ENCODE assay signal across 20 cellular contexts in genomic region chr17:37790153-37790552, GRCh38. TPM values are rescaled to one million over a fixed set of nuclear protein-coding genes. Genes with fewer than 3 reads are reported as not detected.
DNase-seq lines count a peak whose midpoint lies in the region; ATAC-seq, FAIRE-seq and TF ChIP-seq lines count a peak whose summit lies in the region.
"Had no signal": no experiment of that assay in that cellular context is flagged by ENCODE, and none has a peak within 500 bp of the region (broad histone marks: within the 10 kb centered on the region; RNA-seq: fewer than 3 reads in every experiment).

No MANE protein-coding gene starts in this region.

- TF ChIP-seq CTCF in kidney epithelial cell (IDR thresholded peaks at IDR 0.05; ENCODE audit: insufficient read depth, low read length, poor library complexity, severe bottlenecking) (no peak), osteocyte (IDR thresholded peaks at IDR 0.05) (no peak)

- no peaks in the 10 kb centered on the region for H3K27me3 ChIP-seq in kidney epithelial cell (ENCODE audit: control insufficient read depth, insufficient read depth, low read length)
- H3K27me3 ChIP-seq: SJCRH30 had no signal

- no peaks in the 10 kb centered on the region for H3K9me3 Mint-ChIP-seq in osteocyte (ENCODE audit: unreplicated experiment)
- H3K9me3 Mint-ChIP-seq: CD8-positive, alpha-beta T cell had no signal

- H3K36me3 ChIP-seq in kidney epithelial cell (ENCODE audit: control insufficient read depth, insufficient read depth, low read length): no peaks in the 10 kb centered on the region
- H3K36me3 ChIP-seq: HAP-1, SJCRH30 had no signal

- H3K27ac Mint-ChIP-seq in osteocyte (ENCODE audit: unreplicated experiment): no peak overlapping the region
- H3K27ac Mint-ChIP-seq: CD8-positive, alpha-beta T cell had no signal

- H3K36me3 Mint-ChIP-seq in osteocyte (ENCODE audit: unreplicated experiment): no peaks in the 10 kb centered on the region
- H3K36me3 Mint-ChIP-seq: CD8-positive, alpha-beta T cell had no signal

- no peak for FAIRE-seq in RCC 7860 (lab: Jason Lieb, UNC)

- in situ Hi-C loops in ACHN (cut with HindIII; ENCODE audit: low pct_ligation_motif_present, low pct_unique_long_range_greater_than_20kb, low sequenced_read_pairs): no loop called here

- H3K4me3 Mint-ChIP-seq in osteocyte (ENCODE audit: unreplicated experiment): no peak overlapping the region
- H3K4me3 Mint-ChIP-seq: CD8-positive, alpha-beta T cell had no signal

- no peaks in the 10 kb centered on the region for H3K27me3 Mint-ChIP-seq in osteocyte (ENCODE audit: unreplicated experiment)

- DNase-seq in ACHN (peak; percentile 94), RCC 7860 (ENCODE audit: low spot score) (peak; percentile 78), kidney epithelial cell (ENCODE audit: low read depth) (peak; percentile 95), osteocyte (ENCODE audit: extremely low spot score, unreplicated experiment) (peak; percentile 63), COLO668 (lab: John Stamatoyannopoulos, UW; ENCODE audit: unreplicated experiment) (no peak), COLO829 (ENCODE audit: low spot score) (no peak), iPS-NIHi7 (ENCODE audit: extremely low spot score) (no peak)
- DNase-seq: 8988T; CD8-positive, alpha-beta T cell; DMS79 treated with DMSO at 0.1 percent for 48 hours; GM23248; NCI-H1092 treated with DMSO at 0.1 percent for 48 hours; NCI-H146; NCI-H2029 treated with DMSO at 0.1 percent for 48 hours; NCI-H2171; NCI-H526; SJCRH30 had no signal

- ATAC-seq in HG02938 (IDR thresholded peaks at IDR 0.05; ENCODE audit: unreplicated experiment): no peak
- ATAC-seq: CD8-positive, alpha-beta T cell had no signal

- H3K4me1 Mint-ChIP-seq in osteocyte (ENCODE audit: unreplicated experiment): peaks cover 28% of the 10 kb centered on the region

- no peak overlapping the region for H3K4me3 ChIP-seq in kidney epithelial cell (ENCODE audit: low read depth, low read length)
- H3K4me3 ChIP-seq: GM23248, HAP-1, SJCRH30 had no signal

RNA-seq across cellular contexts. Expression of gene HNF1B, which starts 45.3 kb away (rescaled TPM):
- total RNA-seq in kidney epithelial cell (15.1 and 20.7 TPM in 2 replicates), osteocyte (7.3 and 8.1 TPM in 2 replicates)
- total RNA-seq: CD8-positive, alpha-beta T cell; G401; GM23248; SJCRH30 had no signal

Comparison
In these comparisons a context has a peak if more than half of its experiments do, and no peak if none do; other contexts are left out.
1. DNase-seq: peak in ACHN (single experiment), RCC 7860 (single experiment), kidney epithelial cell (single experiment) and osteocyte (single experiment); none in COLO668 (single experiment), COLO829 (single experiment) and iPS-NIHi7 (single experiment).